In genomic region chr16:74868501-74868900, GRCh38 we compare ENCODE assay signal across 9 cellular contexts.
DNase-seq lines count a peak whose midpoint lies in the region; ATAC-seq and TF ChIP-seq lines count a peak whose summit lies in the region.
"Had no signal": no experiment of that assay in that cellular context is flagged by ENCODE, and none has a peak within 500 bp of the region (broad histone marks: within the 10 kb centered on the region; RNA-seq: fewer than 3 reads in every experiment).

No MANE protein-coding gene starts in this region.

- peaks cover 36% of the 10 kb centered on the region for H3K4me1 Mint-ChIP-seq in activated naive CD4-positive, alpha-beta T cell treated with anti-CD3 and anti-CD28 coated beads, Interleukin-2, amount 10 ng/mL, durations not matched to agents 7 days and 5 days
- peaks cover 18% of the 10 kb centered on the region for H3K4me1 Mint-ChIP-seq in activated CD4-positive, alpha-beta memory T cell treated with anti-CD3 and anti-CD28 coated beads for 36 hours (ENCODE audit: low read depth)
- peaks cover 25% of the 10 kb centered on the region for H3K4me1 Mint-ChIP-seq in stimulated activated effector memory CD8-positive, alpha-beta T cell treated with anti-CD3 and anti-CD28 coated beads, Interleukin-12 subunit alpha, Interleukin-12 subunit beta, amount 100 ng/mL, for 72 hours

- peaks cover 14% of the 10 kb centered on the region for H3K36me3 Mint-ChIP-seq in activated naive CD4-positive, alpha-beta T cell treated with anti-CD3 and anti-CD28 coated beads, Interleukin-2, amount 10 ng/mL, durations not matched to agents 7 days and 5 days
- H3K36me3 Mint-ChIP-seq in activated CD4-positive, alpha-beta memory T cell treated with anti-CD3 and anti-CD28 coated beads for 36 hours: no peaks in the 10 kb centered on the region
- peaks cover 22% of the 10 kb centered on the region for H3K36me3 Mint-ChIP-seq in stimulated activated effector memory CD8-positive, alpha-beta T cell treated with anti-CD3 and anti-CD28 coated beads, Interleukin-12 subunit alpha, Interleukin-12 subunit beta, amount 100 ng/mL, for 72 hours

- no peak for DNase-seq in activated naive CD4-positive, alpha-beta T cell treated with anti-CD3 and anti-CD28 coated beads, Interleukin-2, amount 10 ng/mL, durations not matched to agents 7 days and 5 days
- DNase-seq in activated naive CD4-positive, alpha-beta T cell treated with anti-CD3 and anti-CD28 coated beads, Interleukin-2, amount 50 U/mL, for 16 hours: no peak
- DNase-seq in activated CD4-positive, alpha-beta memory T cell treated with anti-CD3 and anti-CD28 coated beads for 36 hours: no peak
- DNase-seq in glomerular endothelial cell (ENCODE audit: extremely low read depth, low read depth, low spot score) (peak; percentile 88), HEK293T (ENCODE audit: extremely low spot score) (no peak)
- DNase-seq in stimulated activated effector memory CD8-positive, alpha-beta T cell treated with anti-CD3 and anti-CD28 coated beads, Interleukin-12 subunit alpha, Interleukin-12 subunit beta, amount 100 ng/mL, for 72 hours (ENCODE audit: low spot score in 2 of 2): no peak
- DNase-seq: head of caudate nucleus had no signal

- no peaks in the 10 kb centered on the region for H3K9me3 Mint-ChIP-seq in activated naive CD4-positive, alpha-beta T cell treated with anti-CD3 and anti-CD28 coated beads, Interleukin-2, amount 10 ng/mL, durations not matched to agents 7 days and 5 days
- no peaks in the 10 kb centered on the region for H3K9me3 Mint-ChIP-seq in activated CD4-positive, alpha-beta memory T cell treated with anti-CD3 and anti-CD28 coated beads for 36 hours
- H3K9me3 Mint-ChIP-seq in stimulated activated effector memory CD8-positive, alpha-beta T cell treated with anti-CD3 and anti-CD28 coated beads, Interleukin-12 subunit alpha, Interleukin-12 subunit beta, amount 100 ng/mL, for 72 hours: no peaks in the 10 kb centered on the region

- H3K27me3 Mint-ChIP-seq in activated naive CD4-positive, alpha-beta T cell treated with anti-CD3 and anti-CD28 coated beads, Interleukin-2, amount 10 ng/mL, durations not matched to agents 7 days and 5 days: no peaks in the 10 kb centered on the region
- no peaks in the 10 kb centered on the region for H3K27me3 Mint-ChIP-seq in activated CD4-positive, alpha-beta memory T cell treated with anti-CD3 and anti-CD28 coated beads for 36 hours

- peak overlapping the region; percentile 13 for H3K4me3 Mint-ChIP-seq in activated naive CD4-positive, alpha-beta T cell treated with anti-CD3 and anti-CD28 coated beads, Interleukin-2, amount 10 ng/mL, durations not matched to agents 7 days and 5 days
- H3K4me3 Mint-ChIP-seq in activated CD4-positive, alpha-beta memory T cell treated with anti-CD3 and anti-CD28 coated beads for 36 hours: no peak overlapping the region
- H3K4me3 Mint-ChIP-seq in stimulated activated effector memory CD8-positive, alpha-beta T cell treated with anti-CD3 and anti-CD28 coated beads, Interleukin-12 subunit alpha, Interleukin-12 subunit beta, amount 100 ng/mL, for 72 hours: no peak overlapping the region

- peak overlapping the region; percentile 79 for H3K27ac Mint-ChIP-seq in activated naive CD4-positive, alpha-beta T cell treated with anti-CD3 and anti-CD28 coated beads, Interleukin-2, amount 10 ng/mL, durations not matched to agents 7 days and 5 days
- peak overlapping the region; percentile 82 for H3K27ac Mint-ChIP-seq in activated CD4-positive, alpha-beta memory T cell treated with anti-CD3 and anti-CD28 coated beads for 36 hours
- H3K27ac Mint-ChIP-seq in stimulated activated effector memory CD8-positive, alpha-beta T cell treated with anti-CD3 and anti-CD28 coated beads, Interleukin-12 subunit alpha, Interleukin-12 subunit beta, amount 100 ng/mL, for 72 hours: peak overlapping the region; percentile 74

- CTCF ChIA-PET in activated naive CD4-positive, alpha-beta T cell treated with anti-CD3 and anti-CD28 coated beads, Interleukin-2, amount 10 ng/mL, durations not matched to agents 7 days and 5 days (lab: Charles Lee): interaction anchor here (1.3 to 1.4 kb wide), 2 partner anchors 56 to 242 kb away, joined by 3 read pairs; no protein-coding TSS in a partner anchor
- CTCF ChIA-PET in activated CD4-positive, alpha-beta memory T cell treated with anti-CD3 and anti-CD28 coated beads for 36 hours (lab: Charles Lee): no interaction called here
- CTCF ChIA-PET in HEK293T (lab: Yijun Ruan, JAX): no interaction called here

- POLR2A ChIA-PET in activated CD4-positive, alpha-beta memory T cell treated with anti-CD3 and anti-CD28 coated beads for 36 hours (lab: Charles Lee): no interaction called here
- POLR2A ChIA-PET in HEK293T (lab: Yijun Ruan, JAX): no interaction called here

- ATAC-seq in stimulated activated effector memory CD8-positive, alpha-beta T cell treated with anti-CD3 and anti-CD28 coated beads, Interleukin-12 subunit alpha, Interleukin-12 subunit beta, amount 100 ng/mL, for 72 hours: peak; percentile 67
- no peak for ATAC-seq in GM18909 (IDR thresholded peaks at IDR 0.05; ENCODE audit: poor library complexity, unreplicated experiment)
- ATAC-seq in HG02642 (IDR thresholded peaks at IDR 0.05; ENCODE audit: poor library complexity, unreplicated experiment): no peak

- intact Hi-C loops in activated CD4-positive, alpha-beta memory T cell treated with anti-CD3 and anti-CD28 coated beads for 36 hours (cut with micrococcal nuclease): no loop called here

TF ChIP-seq in HEK293T, 16 proteins besides CTCF, POLR2A, EP300 and RAD21:
- no peak for TF ChIP-seq FOXK2 (IDR thresholded peaks at IDR 0.05)
- no peak for TF ChIP-seq PKNOX1 (IDR thresholded peaks at IDR 0.05)
- TF ChIP-seq FOXA1 (IDR thresholded peaks at IDR 0.05): no peak
- TF ChIP-seq ELF4 (IDR thresholded peaks at IDR 0.05): no peak
- no peak for TF ChIP-seq CTBP1 (IDR thresholded peaks at IDR 0.05; ENCODE audit: borderline replicate concordance)
- no peak for TF ChIP-seq LEF1 (IDR thresholded peaks at IDR 0.05; ENCODE audit: borderline replicate concordance)
- no peak for TF ChIP-seq NFRKB (IDR thresholded peaks at IDR 0.05)
- no peak for TF ChIP-seq TARDBP (IDR thresholded peaks at IDR 0.05)
- no peak for TF ChIP-seq SP1 (IDR thresholded peaks at IDR 0.05)
- no peak for TF ChIP-seq L3MBTL2 (conservative IDR thresholded peaks at IDR 0.05)
- TF ChIP-seq ARNT (IDR thresholded peaks at IDR 0.05): no peak
- TF ChIP-seq HDGF (IDR thresholded peaks at IDR 0.05; ENCODE audit: borderline replicate concordance): no peak
- no peak for TF ChIP-seq SUZ12 (IDR thresholded peaks at IDR 0.05)
- no peak for TF ChIP-seq BHLHE40 (IDR thresholded peaks at IDR 0.05; ENCODE audit: borderline replicate concordance)
- TF ChIP-seq FOXM1 (IDR thresholded peaks at IDR 0.05; ENCODE audit: borderline replicate concordance): no peak
- no peak for TF ChIP-seq ZNF384 (IDR thresholded peaks at IDR 0.05)
